In genomic region chr3:67654099-67654831, GRCh38 we compare ENCODE assay signal across 8 cellular contexts. TPM values are rescaled to one million over a fixed set of nuclear protein-coding genes. Genes with fewer than 3 reads are reported as not detected.
DNase-seq lines count a peak whose midpoint lies in the region; ATAC-seq and TF ChIP-seq lines count a peak whose summit lies in the region.

TSS of gene SUCLG2 (minus strand) at chr3:67654612. CDS start at chr3:67654586, 26 bp downstream.

- no peak for TF ChIP-seq RAD21 in SK-N-SH (IDR thresholded peaks at IDR 0.05; ENCODE audit: low read length)

- H3K4me1 ChIP-seq in SK-N-SH (ENCODE audit: control insufficient read depth in 1 of 2, insufficient read depth in 2 of 2, low read depth in 1 of 2, low read length in 1 of 2) (peaks cover 0 to 10% of the 10 kb centered on the region in 2 experiments; a peak in 2 of 4 replicates), osteoblast (ENCODE audit: insufficient read depth, low read length) (peaks cover 23% of the 10 kb centered on the region), testis (peaks cover 12% of the 10 kb centered on the region)

- no peaks in the 10 kb centered on the region for H4K20me1 ChIP-seq in SK-N-SH (ENCODE audit: insufficient read depth)
- H4K20me1 ChIP-seq in osteoblast (ENCODE audit: insufficient read depth, low read length) = no peaks in the 10 kb centered on the region

- H3K27me3 ChIP-seq in SK-N-SH (ENCODE audit: insufficient read depth) = no peaks in the 10 kb centered on the region
- no peaks in the 10 kb centered on the region for H3K27me3 ChIP-seq in osteoblast (ENCODE audit: insufficient read depth, low read length)
- H3K27me3 ChIP-seq in testis = no peaks in the 10 kb centered on the region

- ATAC-seq in GM21717 (IDR thresholded peaks at IDR 0.05; ENCODE audit: unreplicated experiment) = peak; percentile 68

- CTCF ChIA-PET in SK-N-SH (lab: Yijun Ruan, JAX) = interaction anchor here (1.1 to 2.5 kb wide), 5 partner anchors 9 to 269 kb away, joined by 3 to 6 read pairs (median 3); no protein-coding TSS in a partner anchor

- no peak for TF ChIP-seq POLR2A in testis (IDR thresholded peaks at IDR 0.05)

- intact Hi-C loops in testis (cut with DNase I; ENCODE audit: low total_unique reads) = no loop called here

- H3K36me3 ChIP-seq in SK-N-SH (replicated peaks in 1 of 2; ENCODE audit: control insufficient read depth in 1 of 2, insufficient read depth in 2 of 2, low read length in 1 of 2) = peaks cover 0 to 6% of the 10 kb centered on the region in 2 experiments
- no peaks in the 10 kb centered on the region for H3K36me3 ChIP-seq in osteoblast (ENCODE audit: insufficient read depth, low read length)
- H3K36me3 ChIP-seq in testis (ENCODE audit: low read depth, missing control alignments) = no peaks in the 10 kb centered on the region

- no peak for TF ChIP-seq EP300 in SK-N-SH (IDR thresholded peaks at IDR 0.05; ENCODE audit: borderline replicate concordance in 1 of 2, low read depth in 1 of 2, low read length in 1 of 2)

- peak within 1 kb of the TSS; percentile 93 for H2AFZ ChIP-seq in SK-N-SH (ENCODE audit: low read depth)
- H2AFZ ChIP-seq in osteoblast (ENCODE audit: low read length) = peak within 1 kb of the TSS; percentile 99

- no peaks in the 10 kb centered on the region for H3K9me2 ChIP-seq in SK-N-SH

- peaks cover 51% of the 10 kb centered on the region for H3K79me2 ChIP-seq in SK-N-SH (ENCODE audit: insufficient read depth)
- peaks cover 56% of the 10 kb centered on the region for H3K79me2 ChIP-seq in osteoblast (ENCODE audit: insufficient read depth, low read length)

- H3K4me2 ChIP-seq in SK-N-SH (peak within 1 kb of the TSS; percentile 81), osteoblast (ENCODE audit: insufficient read depth, low read length) (peak within 1 kb of the TSS; percentile 99)

- H3K4me3 ChIP-seq in SK-N-SH (ENCODE audit: low read depth in 2 of 2, low read length in 1 of 2) (peak within 1 kb of the TSS; percentile 69 to 90), osteoblast (ENCODE audit: insufficient read depth, low read length) (peak within 1 kb of the TSS; percentile 86), testis (peak within 1 kb of the TSS; percentile 63 to 92)

- peak within 1 kb of the TSS; percentile 88 to 91 for H3K27ac ChIP-seq in SK-N-SH (ENCODE audit: low read depth in 2 of 2, low read length in 1 of 2)
- H3K27ac ChIP-seq in osteoblast (ENCODE audit: low read depth, low read length) = peak within 1 kb of the TSS; percentile 93
- H3K27ac ChIP-seq in testis = peak within 1 kb of the TSS; percentile 82 to 87

- WGBS in SK-N-SH (ENCODE audit: low lambda C conversion rate) = 1% methylated on average over 42 of the region's 66 CpGs
- 1% methylated on average over 29 to 54 of the region's 66 CpGs for WGBS in testis, 2 donors

- POLR2A ChIA-PET in SK-N-SH (lab: Yijun Ruan, JAX) = interaction anchor here (1.0 to 1.4 kb wide), 2 partner anchors 10 to 16 kb away, joined by 3 read pairs; no protein-coding TSS in a partner anchor

- peak within 1 kb of the TSS; percentile 99 for H3K9ac ChIP-seq in SK-N-SH

- DNase-seq in EH (ENCODE audit: low read depth) (peak; percentile 91), KG1 (lab: John Stamatoyannopoulos, UW) (peak; percentile 29), SK-N-SH (peak; percentile 88), globus pallidus (ENCODE audit: low spot score) (peak; percentile 79), osteoblast (ENCODE audit: insufficient read length, low spot score, missing footprints) (peak; percentile 92), testis (peak; percentile 93)
- peak; percentile 84 for DNase-seq in activated naive CD4-positive, alpha-beta T cell treated with anti-CD3 and anti-CD28 coated beads, Interleukin-2, amount 50 U/mL, for 16 hours

- H3K9me3 ChIP-seq in SK-N-SH (no peaks in the 10 kb centered on the region), osteoblast (ENCODE audit: low read depth, low read length) (no peaks in the 10 kb centered on the region), testis (no peaks in the 10 kb centered on the region)

- H3F3A ChIP-seq in SK-N-SH (replicated peaks; ENCODE audit: insufficient read depth) = peaks cover 14% of the 10 kb centered on the region

- TF ChIP-seq CTCF in SK-N-SH (IDR thresholded peaks at IDR 0.05) (no peak), osteoblast (IDR thresholded peaks at IDR 0.05; ENCODE audit: extremely low read depth, low read depth, low read length) (no peak), testis (IDR thresholded peaks at IDR 0.05) (no peak)

TF ChIP-seq in SK-N-SH, 30 proteins besides CTCF, POLR2A, EP300 and RAD21 (continues in another document):
- TF ChIP-seq NFIC (IDR thresholded peaks at IDR 0.05; ENCODE audit: borderline replicate concordance) (no peak), SMC3 (IDR thresholded peaks at IDR 0.05; ENCODE audit: low read depth, low read length) (no peak), RCOR1 (IDR thresholded peaks at IDR 0.05; ENCODE audit: low read length) (no peak), RXRA (IDR thresholded peaks at IDR 0.05; ENCODE audit: borderline replicate concordance, low read depth) (no peak), MAX (IDR thresholded peaks at IDR 0.05; ENCODE audit: low read depth) (peak; percentile 41), YY1 (IDR thresholded peaks at IDR 0.05; ENCODE audit: low read depth) (peak; percentile 92), NRF1 (IDR thresholded peaks at IDR 0.05; ENCODE audit: low read depth, low read length) (peak; percentile 33; the same call in 1 of the 2 replicates), ELF1 (IDR thresholded peaks at IDR 0.05) (peak; percentile 57; the same call in 1 of the 2 replicates), MEF2A (IDR thresholded peaks at IDR 0.05; ENCODE audit: borderline replicate concordance, low read depth) (no peak), SIN3A (IDR thresholded peaks at IDR 0.05; ENCODE audit: borderline replicate concordance, low read depth, low read length) (peak; percentile 57; the same call in 1 of the 2 replicates), TCF12 (IDR thresholded peaks at IDR 0.05) (no peak), FOXM1 (IDR thresholded peaks at IDR 0.05; ENCODE audit: low read depth) (no peak), CHD2 (IDR thresholded peaks at IDR 0.05; ENCODE audit: low read length, partially characterized antibody) (no peak), USF2 (IDR thresholded peaks at IDR 0.05; ENCODE audit: borderline replicate concordance, low read depth, low read length) (no peak), POLR2AphosphoS5 (IDR thresholded peaks at IDR 0.05; ENCODE audit: low read depth, low read length) (peak; percentile 88), REST (IDR thresholded peaks at IDR 0.05; ENCODE audit: low read depth, low read length) (no peak), MXI1 (IDR thresholded peaks at IDR 0.05; ENCODE audit: low read depth, low read length) (no peak; the same call in 1 of the 2 replicates)

RNA-seq across cellular contexts. Expression of gene SUCLG2, which starts in this region (rescaled TPM):
- 20.2 and 23.3 TPM in 2 replicates for polyA plus RNA-seq in SK-N-SH (2012; rRNA removed)
- polyA plus RNA-seq in SK-N-SH (2012; cell fraction: cytosol; rRNA removed) = 33.0 and 37.3 TPM in 2 replicates
- 6.8 and 12.7 TPM in 2 replicates for polyA plus RNA-seq in SK-N-SH (2012; cell fraction: nucleus; rRNA removed)
- 56.8 and 62.5 TPM in 2 replicates for total RNA-seq in osteoblast
- 10 to 100 TPM; 18.0 to 23.8 TPM for total RNA-seq in testis
- 28.7 TPM for polyA plus RNA-seq in testis (ENCODE audit: insufficient read depth, low read depth, low replicate concordance)

Comparison
In these comparisons a context has a peak if more than half of its experiments do, and no peak if none do; other contexts are left out.
1. Peak in every context shown above with its lines: DNase-seq, ATAC-seq, H3K4me3 ChIP-seq and H3K27ac ChIP-seq.
2. DNase-seq: peak in every context shown above with its lines; median percentile 93 in testis; 92 in osteoblast; 91 in EH; 88 in SK-N-SH; 84 in activated naive CD4-positive, alpha-beta T cell treated with anti-CD3 and anti-CD28 coated beads, Interleukin-2, amount 50 U/mL, for 16 hours; 79 in globus pallidus; 29 in KG1.